14 cellular contexts compared by ENCODE assay signal in genomic region chr7:70570029-70570428, GRCh38.
"Had no signal": no experiment of that assay in that cellular context is flagged by ENCODE, and none has a peak within 500 bp of the region (broad histone marks: within the 10 kb centered on the region; RNA-seq: fewer than 3 reads in every experiment).

No MANE protein-coding gene starts in this region.

- H3K27ac ChIP-seq: coronary artery, epithelial cell of prostate, tibial nerve, vagina, VCaP had no signal

- H3K4me3 ChIP-seq: coronary artery, tibial nerve, vagina had no signal

- H3K4me1 Mint-ChIP-seq: activated CD4-positive, alpha-beta T cell treated with anti-CD3 and anti-CD28 coated beads for 36 hours; T-cell had no signal

- H3K9me3 Mint-ChIP-seq: activated naive CD4-positive, alpha-beta T cell treated with anti-CD3 and anti-CD28 coated beads for 36 hours; nephron progenitor cell; stimulated activated effector memory CD8-positive, alpha-beta T cell treated with anti-CD3 and anti-CD28 coated beads, Interleukin-12 subunit alpha, Interleukin-12 subunit beta, amount 100 ng/mL, for 72 hours; T-cell had no signal

- ATAC-seq: activated CD4-positive, alpha-beta T cell treated with anti-CD3 and anti-CD28 coated beads for 36 hours; activated CD8-positive, alpha-beta T cell treated with anti-CD3 and anti-CD28 coated beads, Interleukin-2, amount 10 ng/mL, durations not matched to agents 7 days and 5 days; stimulated activated effector memory CD8-positive, alpha-beta T cell treated with anti-CD3 and anti-CD28 coated beads, Interleukin-12 subunit alpha, Interleukin-12 subunit beta, amount 100 ng/mL, for 72 hours; T-cell had no signal

- H3K4me3 Mint-ChIP-seq: activated CD4-positive, alpha-beta T cell treated with anti-CD3 and anti-CD28 coated beads for 36 hours; activated CD8-positive, alpha-beta T cell treated with anti-CD3 and anti-CD28 coated beads, Interleukin-2, amount 10 ng/mL, durations not matched to agents 7 days and 5 days; activated naive CD4-positive, alpha-beta T cell treated with anti-CD3 and anti-CD28 coated beads for 36 hours; stimulated activated effector memory CD8-positive, alpha-beta T cell treated with anti-CD3 and anti-CD28 coated beads, Interleukin-12 subunit alpha, Interleukin-12 subunit beta, amount 100 ng/mL, for 72 hours; T-cell had no signal

- H3K36me3 ChIP-seq: vagina had no signal

- H3K27me3 Mint-ChIP-seq: activated CD4-positive, alpha-beta T cell treated with anti-CD3 and anti-CD28 coated beads for 36 hours; T-cell had no signal

- H3K9me3 ChIP-seq: tibial nerve, vagina had no signal

- DNase-seq: activated CD4-positive, alpha-beta T cell treated with anti-CD3 and anti-CD28 coated beads for 36 hours; activated CD8-positive, alpha-beta T cell treated with anti-CD3 and anti-CD28 coated beads, Interleukin-2, amount 10 ng/mL, durations not matched to agents 7 days and 5 days; activated naive CD4-positive, alpha-beta T cell treated with anti-CD3 and anti-CD28 coated beads for 36 hours; central memory CD4-positive, alpha-beta T cell; effector CD4-positive, alpha-beta T cell; nephron progenitor cell; T-cell; T1000 had no signal

- H3K27ac Mint-ChIP-seq: activated CD4-positive, alpha-beta T cell treated with anti-CD3 and anti-CD28 coated beads for 36 hours; activated CD8-positive, alpha-beta T cell treated with anti-CD3 and anti-CD28 coated beads, Interleukin-2, amount 10 ng/mL, durations not matched to agents 7 days and 5 days; activated naive CD4-positive, alpha-beta T cell treated with anti-CD3 and anti-CD28 coated beads for 36 hours; nephron progenitor cell; stimulated activated effector memory CD8-positive, alpha-beta T cell treated with anti-CD3 and anti-CD28 coated beads, Interleukin-12 subunit alpha, Interleukin-12 subunit beta, amount 100 ng/mL, for 72 hours; T-cell had no signal

- H3K4me1 ChIP-seq: vagina had no signal

- H3K27me3 ChIP-seq: tibial nerve, vagina had no signal

- H3K36me3 Mint-ChIP-seq: stimulated activated effector memory CD8-positive, alpha-beta T cell treated with anti-CD3 and anti-CD28 coated beads, Interleukin-12 subunit alpha, Interleukin-12 subunit beta, amount 100 ng/mL, for 72 hours; T-cell had no signal
